Comparison of ENCODE assay signal across 8 cellular contexts in the genomic region with DNA sequence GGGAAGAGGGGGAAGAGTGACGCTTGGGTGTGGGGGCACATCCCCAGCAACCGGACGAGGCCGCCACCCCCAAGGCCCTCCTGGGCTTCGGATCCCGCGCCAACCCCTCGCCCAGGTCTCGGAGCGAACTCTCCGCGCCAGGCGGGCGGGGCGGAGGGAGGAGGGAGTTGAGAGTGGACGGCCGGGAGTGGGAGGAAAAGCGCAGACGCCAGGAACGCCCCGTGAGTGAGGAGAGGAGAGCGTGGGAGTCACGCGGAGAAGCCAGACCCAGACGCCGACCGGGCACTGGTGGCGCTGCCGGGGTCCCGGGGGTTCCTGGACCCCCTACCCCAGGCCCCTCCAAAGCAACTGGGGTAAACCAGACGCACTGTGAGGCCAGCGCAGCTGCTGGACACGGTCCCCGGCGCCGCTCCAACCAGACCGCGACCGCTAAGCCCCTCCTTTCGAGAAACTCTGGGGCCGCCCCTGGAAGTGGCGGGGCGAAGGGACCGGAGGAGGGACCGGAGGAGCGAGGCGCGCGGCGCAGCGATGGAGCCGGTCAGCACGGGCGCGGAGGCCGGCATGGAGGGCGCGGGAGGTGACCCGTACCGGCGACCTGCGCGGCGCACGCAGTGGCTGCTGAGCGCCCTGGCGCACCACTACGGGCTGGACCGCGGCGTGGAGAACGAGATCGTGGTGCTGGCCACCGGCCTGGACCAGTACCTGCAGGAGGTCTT. TPM values are rescaled to one million over a fixed set of nuclear protein-coding genes. Genes with fewer than 3 reads are reported as not detected.
DNase-seq lines count a peak whose midpoint lies in the region; ATAC-seq lines count a peak whose summit lies in the region.

A gene with protein sequence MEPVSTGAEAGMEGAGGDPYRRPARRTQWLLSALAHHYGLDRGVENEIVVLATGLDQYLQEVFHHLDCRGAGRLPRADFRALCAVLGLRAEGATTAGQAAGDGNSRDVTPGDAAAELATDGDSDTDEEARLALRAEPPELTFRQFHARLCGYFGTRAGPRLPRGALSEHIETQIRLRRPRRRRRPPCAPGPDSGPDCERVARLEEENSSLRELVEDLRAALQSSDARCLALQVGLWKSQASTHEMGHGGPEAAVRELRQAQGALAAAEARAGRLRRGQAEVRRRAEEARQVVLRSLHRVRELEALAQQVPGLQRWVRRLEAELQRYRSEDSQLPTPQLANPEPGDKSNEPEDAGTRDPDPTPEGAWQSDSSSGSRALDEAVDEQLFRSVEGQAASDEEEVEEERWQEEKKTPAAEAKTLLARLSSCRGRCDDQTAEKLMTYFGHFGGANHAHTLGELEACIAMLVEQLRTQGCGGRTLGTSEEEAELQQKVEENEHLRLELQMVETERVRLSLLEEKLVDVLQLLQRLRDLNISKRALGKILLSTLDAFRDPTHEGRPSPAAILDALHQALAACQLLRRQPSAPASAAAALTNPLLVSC (plus strand): TSS at position 204 of the 716 bp plus-strand sequence. CDS start 325 bp downstream, at position 529.

- H3K4me3 ChIP-seq in ectodermal cell (ENCODE audit: insufficient read depth, low read depth, low read length), result peak within 1 kb of the TSS; percentile 71
- no peak within 1 kb of the TSS for H3K4me3 ChIP-seq in mucosa of stomach (ENCODE audit: low read length)

- H3K27me3 ChIP-seq in ectodermal cell (ENCODE audit: control insufficient read depth, insufficient read depth, low read length, poor library complexity, severe bottlenecking) (peaks cover 62% of the 10 kb centered on the region), mucosa of stomach (ENCODE audit: control insufficient read depth, insufficient read depth, low read length) (peaks cover 34% of the 10 kb centered on the region)

- peak within 1 kb of the TSS; percentile 3 for H3K27ac ChIP-seq in ectodermal cell (ENCODE audit: insufficient read depth, low read depth, low read length, poor library complexity, severe bottlenecking)

- DNase-seq in AG20443 (ENCODE audit: low spot score) (peak; percentile 56), NCI-H1105 treated with DMSO at 0.1 percent for 48 hours (lab: John Stamatoyannopoulos, UW) (peak; percentile 27), NCI-H345 treated with DMSO at 0.1 percent for 48 hours (lab: John Stamatoyannopoulos, UW; ENCODE audit: unreplicated experiment) (no peak)
- no peak for DNase-seq in activated effector memory CD4-positive, alpha-beta T cell treated with anti-CD3 and anti-CD28 coated beads, Interleukin-2, amount 50 U/mL, for 16 hours

- peak within 1 kb of the TSS; percentile 48 for H3K9ac ChIP-seq in mucosa of stomach (ENCODE audit: low read length)

- H3K36me3 ChIP-seq in ectodermal cell (ENCODE audit: control insufficient read depth, insufficient read depth, low read length) (no peaks in the 10 kb centered on the region), mucosa of stomach (ENCODE audit: control insufficient read depth, insufficient read depth, low read length) (no peaks in the 10 kb centered on the region)

- ATAC-seq in HG02938 (IDR thresholded peaks at IDR 0.05; ENCODE audit: unreplicated experiment), result no peak
- no peak for ATAC-seq in GM21515 (IDR thresholded peaks at IDR 0.05; ENCODE audit: unreplicated experiment)

- 1% methylated on average over 74 of the region's 74 CpGs for WGBS in ectodermal cell, 2 experiments

- H3K4me1 ChIP-seq in ectodermal cell (ENCODE audit: control insufficient read depth, insufficient read depth, low read length), result peaks cover 23% of the 10 kb centered on the region
- peaks cover 30% of the 10 kb centered on the region for H3K4me1 ChIP-seq in mucosa of stomach (ENCODE audit: control insufficient read depth, insufficient read depth, low read length)

- H3K9me3 ChIP-seq in ectodermal cell (ENCODE audit: control insufficient read depth, low read length) (no peaks in the 10 kb centered on the region), mucosa of stomach (ENCODE audit: control insufficient read depth, low read length) (no peaks in the 10 kb centered on the region)

RNA-seq across cellular contexts. Expression of the gene that starts here (rescaled TPM):
- 8.2 TPM for polyA plus RNA-seq in ectodermal cell (2013, experiment 1 of 4)
- 6.5 TPM for polyA plus RNA-seq in ectodermal cell (2013, experiment 2 of 4)
- 8.1 TPM for polyA plus RNA-seq in ectodermal cell (2013, experiment 3 of 4)
- 9.9 TPM for polyA plus RNA-seq in ectodermal cell (2013, experiment 4 of 4)

Comparison
In these comparisons a context has a peak if more than half of its experiments do, and no peak if none do; other contexts are left out.
1. DNase-seq: peak in AG20443 (single experiment) and NCI-H1105 treated with DMSO at 0.1 percent for 48 hours (single experiment); none in NCI-H345 treated with DMSO at 0.1 percent for 48 hours (single experiment) and activated effector memory CD4-positive, alpha-beta T cell treated with anti-CD3 and anti-CD28 coated beads, Interleukin-2, amount 50 U/mL, for 16 hours (single experiment).